7 cellular contexts compared by ENCODE assay signal in genomic region chr1:116643281-116643751, GRCh38. TPM values are rescaled to one million over a fixed set of nuclear protein-coding genes. Genes with fewer than 3 reads are reported as not detected.
DNase-seq lines count a peak whose midpoint lies in the region; ATAC-seq and TF ChIP-seq lines count a peak whose summit lies in the region.
"Not testable (repeated sequence)": the region's sequence is repeated elsewhere in the genome, so short reads cannot be mapped to it uniquely, and the experiment has no call there.

No MANE protein-coding gene starts in this region.

- intact Hi-C loops in colonic mucosa (cut with DNase I); left colon (cut with DNase I, micrococcal nuclease): not testable (repeated sequence)

- not testable (repeated sequence) for H3K9me3 ChIP-seq in RWPE2 (ENCODE audit: severe bottlenecking); colonic mucosa

- TF ChIP-seq CTCF in RWPE2 (IDR thresholded peaks at IDR 0.05; ENCODE audit: poor library complexity, severe bottlenecking); colonic mucosa (IDR thresholded peaks at IDR 0.05): not testable (repeated sequence)

- H3K4me1 ChIP-seq in RWPE2 (ENCODE audit: insufficient read depth, poor library complexity, severe bottlenecking): peaks cover 20% of the 10 kb centered on the region
- H3K4me1 ChIP-seq in colonic mucosa: not testable (repeated sequence)

- not testable (repeated sequence) for H3K9ac ChIP-seq in colonic mucosa (ENCODE audit: low read depth in 2 of 2, low read length in 2 of 2)

- H3K27ac ChIP-seq in RWPE2 (ENCODE audit: poor library complexity, severe bottlenecking): peak overlapping the region; percentile 51
- H3K27ac ChIP-seq in colonic mucosa: not testable (repeated sequence)

- not testable (repeated sequence) for H3K27me3 ChIP-seq in RWPE2 (ENCODE audit: insufficient read depth, poor library complexity, severe bottlenecking); colonic mucosa

- H3K36me3 ChIP-seq in RWPE2 (ENCODE audit: low read depth); colonic mucosa: not testable (repeated sequence)

- DNase-seq in EL (peak; percentile 67), M059J (ENCODE audit: low read depth) (peak; percentile 93), NCI-H345 treated with DMSO at 0.1 percent for 48 hours (lab: John Stamatoyannopoulos, UW; ENCODE audit: unreplicated experiment) (peak; percentile 8), RWPE2 (ENCODE audit: low spot score) (peak; percentile 66), colonic mucosa (peak; percentile 68), left colon (peak; percentile 64 to 65), retina (peak; percentile 14)

- ATAC-seq in RWPE2 (ENCODE audit: low read depth): not testable (repeated sequence)
- peak; percentile 74 for ATAC-seq in left colon

- not testable (repeated sequence) for H3K4me3 ChIP-seq in RWPE2 (ENCODE audit: severe bottlenecking); colonic mucosa

RNA-seq across cellular contexts. Expression of gene IGSF3, which starts 24.2 kb away (rescaled TPM):
- total RNA-seq in M059J (2014; rRNA removed; shearing (Covaris generic)): 12.0 and 24.9 TPM in 2 replicates
- total RNA-seq in colonic mucosa (10 to 100 TPM; 21.4 to 30.6 TPM), left colon (10 to 100 TPM; 27.5 to 29.8 TPM)

Comparison
In these comparisons a context has a peak if more than half of its experiments do, and no peak if none do; other contexts are left out.
1. DNase-seq: peak in every context shown above with its lines; median percentile 93 in M059J; 68 in colonic mucosa; 67 in EL; 66 in RWPE2; 64 in left colon; 14 in retina; 8 in NCI-H345 treated with DMSO at 0.1 percent for 48 hours.